1 cellular context compared by ENCODE assay signal in genomic region chr16:80027007-80027965, GRCh38.
A peak's percentile ranks its signal among the peaks of the same experiment; 100 is the strongest.
TF ChIP-seq lines count a peak whose summit lies in the region.

No MANE protein-coding gene starts in this region.

TF ChIP-seq in K562, 482 proteins besides CTCF, POLR2A, EP300 and RAD21 (continued from another document and continues in another):
- TF ChIP-seq PATZ1 (CRISPR knock-in tag; IDR thresholded peaks at IDR 0.05; ENCODE audit: borderline replicate concordance) (no peak), MITF (IDR thresholded peaks at IDR 0.05) (no peak), MCM5 (IDR thresholded peaks at IDR 0.05; ENCODE audit: low read depth) (no peak), POLR2AphosphoS5 (IDR thresholded peaks at IDR 0.05; ENCODE audit: control insufficient read depth, insufficient read depth, low read depth, low read length) (peak; percentile 23; the same call in 1 of the 2 replicates), SRSF7 (optimal IDR thresholded peaks at IDR 0.05; ENCODE audit: low read depth, low read length) (no peak), POLR2AphosphoS2 (IDR thresholded peaks at IDR 0.05; ENCODE audit: low read length) (no peak), NEUROD1 (IDR thresholded peaks at IDR 0.05; ENCODE audit: borderline replicate concordance, low read depth, low read length, partially characterized antibody) (peak; percentile 51), TCFL5 (CRISPR knock-in tag; conservative IDR thresholded peaks at IDR 0.05) (no peak), NCOA1 (IDR thresholded peaks at IDR 0.05; ENCODE audit: low read depth) (no peak), GATAD2A (IDR thresholded peaks at IDR 0.05) (no peak), ZBTB9 (CRISPR knock-in tag; IDR thresholded peaks at IDR 0.05) (0 out of 2 replicates have a peak, but pooled peaks have one; percentile 69), MAZ (CRISPR knock-in tag; conservative IDR thresholded peaks at IDR 0.05 in 1 of 2, IDR thresholded peaks at IDR 0.05 in 1 of 2) (peak in 1 of 2 experiments; percentile 71; a peak in 3 of 4 replicates), MYNN (IDR thresholded peaks at IDR 0.05) (peak; percentile 93), MYNN (CRISPR knock-in tag; IDR thresholded peaks at IDR 0.05) (no peak), SMAD3 (CRISPR knock-in tag; conservative IDR thresholded peaks at IDR 0.05) (peak; percentile 74; the same call in 1 of the 2 replicates), PML (IDR thresholded peaks at IDR 0.05; ENCODE audit: low read length) (no peak), BACH1 (tag; IDR thresholded peaks at IDR 0.05) (peak; percentile 93), ZNF639 (CRISPR knock-in tag; conservative IDR thresholded peaks at IDR 0.05 in 1 of 2, IDR thresholded peaks at IDR 0.05 in 1 of 2) (peak in 1 of 2 experiments; percentile 80; a peak in 2 of 4 replicates), NFRKB (IDR thresholded peaks at IDR 0.05; ENCODE audit: low read depth) (peak; percentile 65), U2AF1 (optimal IDR thresholded peaks at IDR 0.05; ENCODE audit: low read depth, low read length) (no peak), RBM25 (IDR thresholded peaks at IDR 0.05; ENCODE audit: low read depth, low read length, severe bottlenecking) (no peak), PBX2 (CRISPR knock-in tag; IDR thresholded peaks at IDR 0.05; ENCODE audit: low read depth) (no peak), PBX2 (tag; conservative IDR thresholded peaks at IDR 0.05; ENCODE audit: low read depth) (0 out of 2 replicates have a peak, but pooled peaks have one; percentile 6), U2AF2 (optimal IDR thresholded peaks at IDR 0.05; ENCODE audit: low read depth, low read length) (no peak), JUN (IDR thresholded peaks at IDR 0.05; ENCODE audit: borderline replicate concordance, low read depth, low read length) (peak; percentile 100), JUN (CRISPR knock-in tag; IDR thresholded peaks at IDR 0.05; ENCODE audit: borderline replicate concordance) (no peak), SAP30 (IDR thresholded peaks at IDR 0.05; ENCODE audit: borderline replicate concordance, insufficient read depth, low read depth, low read length, poor library complexity, severe bottlenecking) (no peak), KDM5B (IDR thresholded peaks at IDR 0.05; ENCODE audit: insufficient replicate concordance, low read depth, low read length) (no peak), TBL1XR1 (IDR thresholded peaks at IDR 0.05; ENCODE audit: low read length in 2 of 2) (peak; percentile 38 to 78; a peak in 2 of 4 replicates), MED1 (CRISPR knock-in tag; IDR thresholded peaks at IDR 0.05; ENCODE audit: borderline replicate concordance) (no peak), ZNF75A (CRISPR knock-in tag; IDR thresholded peaks at IDR 0.05) (peak; percentile 61), ID3 (CRISPR knock-in tag; IDR thresholded peaks at IDR 0.05) (no peak), ID3 (tag; IDR thresholded peaks at IDR 0.05) (no peak), LCOR (CRISPR knock-in tag; IDR thresholded peaks at IDR 0.05) (no peak), ZKSCAN8 (CRISPR knock-in tag; IDR thresholded peaks at IDR 0.05) (peak; percentile 79; the same call in 1 of the 2 replicates), ZNF140 (CRISPR knock-in tag; IDR thresholded peaks at IDR 0.05) (no peak), RBFOX2 (IDR thresholded peaks at IDR 0.05; ENCODE audit: low read depth, low read length) (peak; percentile 57), NRF1 (conservative IDR thresholded peaks at IDR 0.05 in 1 of 2, IDR thresholded peaks at IDR 0.05 in 1 of 2) (peak in 1 of 2 experiments; percentile 50; a peak in 2 of 4 replicates), CC2D1A (IDR thresholded peaks at IDR 0.05) (no peak), TAF9B (IDR thresholded peaks at IDR 0.05; ENCODE audit: partially characterized antibody) (peak; percentile 50), NFATC3 (IDR thresholded peaks at IDR 0.05) (no peak), ZNF175 (CRISPR knock-in tag; IDR thresholded peaks at IDR 0.05; ENCODE audit: low read depth) (peak; percentile 33; the same call in 1 of the 2 replicates), ZNF134 (CRISPR knock-in tag; conservative IDR thresholded peaks at IDR 0.05) (0 out of 2 replicates have a peak, but pooled peaks have one; percentile 21), ZNF407 (IDR thresholded peaks at IDR 0.05; ENCODE audit: low read depth) (no peak), THRA (IDR thresholded peaks at IDR 0.05) (no peak), ZNF197 (CRISPR knock-in tag; IDR thresholded peaks at IDR 0.05; ENCODE audit: low read depth) (no peak), KHSRP (IDR thresholded peaks at IDR 0.05) (no peak), IFI16 (CRISPR knock-in tag; IDR thresholded peaks at IDR 0.05) (no peak), TARDBP (IDR thresholded peaks at IDR 0.05) (no peak), SMAD1 (IDR thresholded peaks at IDR 0.05; ENCODE audit: low read depth, low read length, partially characterized antibody) (peak; percentile 84)
